9 cellular contexts compared by ENCODE assay signal in the genomic region with DNA sequence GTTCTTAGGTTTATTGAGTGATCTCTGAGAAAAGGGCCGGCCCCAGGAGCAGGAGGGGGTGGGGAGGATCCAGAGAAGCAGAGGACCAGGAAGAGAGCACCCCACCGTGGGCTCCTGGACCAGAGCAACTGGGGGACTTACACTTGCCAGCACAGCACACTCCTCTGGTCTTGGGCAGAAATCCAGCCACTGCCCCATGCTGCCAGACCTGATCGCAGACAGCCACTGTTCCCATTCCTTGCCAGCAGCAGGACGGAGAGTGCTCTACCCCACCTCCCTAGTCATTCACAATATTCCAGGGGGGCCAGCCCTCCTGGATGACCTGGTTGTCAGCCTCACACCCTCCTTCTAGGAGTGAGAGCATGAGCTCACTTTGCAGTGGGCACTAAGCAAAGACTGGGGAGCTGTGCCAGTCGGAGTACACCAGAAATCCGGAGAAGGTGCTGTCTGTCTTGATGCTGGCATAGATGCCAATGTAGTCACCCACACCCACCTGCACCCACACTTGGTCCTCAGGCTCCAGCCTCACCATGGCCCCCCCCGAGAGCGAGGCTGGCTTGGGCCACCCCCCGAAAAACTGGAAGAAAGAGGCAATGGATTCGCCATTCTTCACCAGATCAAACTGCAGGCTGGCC. TPM values are rescaled to one million over a fixed set of nuclear protein-coding genes. Genes with fewer than 3 reads are reported as not detected.
A peak's percentile ranks its signal among the peaks of the same experiment; 100 is the strongest.
DNase-seq lines count a peak whose midpoint lies in the region; ATAC-seq and TF ChIP-seq lines count a peak whose summit lies in the region.
"Had no signal": no experiment of that assay in that cellular context is flagged by ENCODE, and none has a peak within 500 bp of the region (broad histone marks: within the 10 kb centered on the region; RNA-seq: fewer than 3 reads in every experiment).

No MANE protein-coding gene starts in this region.

- POLR2A ChIA-PET in MCF 10A (lab: Yijun Ruan, JAX): interaction anchor here (1.1 kb wide), 1 partner anchor 29 kb away, joined by 5 read pairs; no protein-coding TSS in a partner anchor

- WGBS in endodermal cell (ENCODE audit: insufficient coverage in 1 of 2, insufficient read length in 1 of 2), 2 experiments: 57 to 81% methylated on average over 2 to 10 of the region's 10 CpGs

- no peak for DNase-seq in breast epithelium (ENCODE audit: low spot score in 2 of 2)
- DNase-seq in MCF 10A (ENCODE audit: unreplicated experiment): no peak
- DNase-seq in endodermal cell: peak; percentile 63
- DNase-seq in uterus: no peak
- DNase-seq in SKM-1 (lab: John Stamatoyannopoulos, UW; ENCODE audit: unreplicated experiment): no peak
- no peak for DNase-seq in SHP77 treated with DMSO at 0.1 percent for 48 hours (lab: John Stamatoyannopoulos, UW)

- peak overlapping the region in 1 of 2 donors; percentile 93 for H3K27ac ChIP-seq in breast epithelium
- H3K27ac ChIP-seq in endodermal cell (ENCODE audit: low read depth, low read length): no peak overlapping the region
- peak overlapping the region; percentile 16 for H3K27ac ChIP-seq in muscle layer of duodenum (ENCODE audit: low read length)
- peak overlapping the region; percentile 83 to 95 for H3K27ac ChIP-seq in uterus

- H3K27ac Mint-ChIP-seq in MCF 10A (ENCODE audit: low read depth, unreplicated experiment) (no peak overlapping the region), endodermal cell (no peak overlapping the region)

- H3K9ac ChIP-seq in endodermal cell (ENCODE audit: extremely low read depth, low read length, poor library complexity, severe bottlenecking): no peak overlapping the region

- H3K36me3 ChIP-seq in breast epithelium (no peaks in the 10 kb centered on the region), endodermal cell (ENCODE audit: control insufficient read depth, insufficient read depth, low read length) (peaks cover 8% of the 10 kb centered on the region), muscle layer of duodenum (ENCODE audit: control insufficient read depth in 1 of 2, insufficient read depth in 2 of 2, low read length in 2 of 2) (no peaks in the 10 kb centered on the region), uterus (no peaks in the 10 kb centered on the region)

- intact Hi-C loops in breast epithelium (cut with DNase I; ENCODE audit: low total_unique reads): loop anchor here (1.0 kb wide), 1 partner anchor 21 kb away; no protein-coding TSS in a partner anchor
- intact Hi-C loops in MCF 10A (cut with micrococcal nuclease): no loop called here
- intact Hi-C loops in uterus (cut with DNase I; ENCODE audit: low total_unique reads): loop anchor here (10.0 kb wide), 1 partner anchor 244 kb away; a partner anchor contains a TSS

- no peak for TF ChIP-seq CTCF in breast epithelium (IDR thresholded peaks at IDR 0.05)
- TF ChIP-seq CTCF in MCF 10A (IDR thresholded peaks at IDR 0.05; ENCODE audit: unreplicated experiment): no peak
- TF ChIP-seq CTCF in endodermal cell (conservative IDR thresholded peaks at IDR 0.05): no peak
- no peak for TF ChIP-seq CTCF in uterus (IDR thresholded peaks at IDR 0.05)

- peaks cover 0 to 2% of the 10 kb centered on the region in 2 donors for H3K27me3 ChIP-seq in breast epithelium
- H3K27me3 ChIP-seq in endodermal cell (ENCODE audit: control insufficient read depth, insufficient read depth, low read length, poor library complexity, severe bottlenecking): peaks cover 51% of the 10 kb centered on the region
- H3K27me3 ChIP-seq in muscle layer of duodenum (ENCODE audit: low read depth, low read length): no peaks in the 10 kb centered on the region
- no peaks in the 10 kb centered on the region for H3K27me3 ChIP-seq in uterus

- H3K4me3 ChIP-seq in breast epithelium (peak overlapping the region; percentile 64 to 87 (median 81)), endodermal cell (ENCODE audit: low read length) (no peak overlapping the region), muscle layer of duodenum (ENCODE audit: low read depth in 1 of 2, low read length in 2 of 2) (peak overlapping the region; percentile 26 to 67), uterus (peak overlapping the region; percentile 49 to 63)

- peaks cover 31% of the 10 kb centered on the region for H3K4me1 Mint-ChIP-seq in MCF 10A (ENCODE audit: insufficient read depth, unreplicated experiment)
- peaks cover 19% of the 10 kb centered on the region for H3K4me1 Mint-ChIP-seq in endodermal cell

- peaks cover 11% of the 10 kb centered on the region for H3K27me3 Mint-ChIP-seq in MCF 10A (ENCODE audit: insufficient read depth, unreplicated experiment)
- H3K27me3 Mint-ChIP-seq in endodermal cell (ENCODE audit: insufficient read depth): peaks cover 52% of the 10 kb centered on the region

- CTCF ChIA-PET in MCF 10A (lab: Yijun Ruan, JAX): interaction anchor here (0.5 to 5.9 kb wide), 19 partner anchors 9 to 1961 kb away, joined by 3 to 49 read pairs (median 4); partner anchors contain the start of gene USP2

- no peaks in the 10 kb centered on the region for H3K9me3 ChIP-seq in breast epithelium
- no peaks in the 10 kb centered on the region for H3K9me3 ChIP-seq in endodermal cell (ENCODE audit: control insufficient read depth, low read length)
- no peaks in the 10 kb centered on the region for H3K9me3 ChIP-seq in muscle layer of duodenum (ENCODE audit: control insufficient read depth in 1 of 2, low read length in 2 of 2)
- no peaks in the 10 kb centered on the region for H3K9me3 ChIP-seq in uterus

- H3K36me3 Mint-ChIP-seq in MCF 10A (ENCODE audit: insufficient read depth, unreplicated experiment) (peaks cover 8% of the 10 kb centered on the region), endodermal cell (ENCODE audit: low read depth) (peaks cover 5% of the 10 kb centered on the region)

- peaks cover 8 to 16% of the 10 kb centered on the region in 2 donors for H3K4me1 ChIP-seq in breast epithelium
- H3K4me1 ChIP-seq in endodermal cell (ENCODE audit: control insufficient read depth, insufficient read depth, low read length): peaks cover 16% of the 10 kb centered on the region
- H3K4me1 ChIP-seq in muscle layer of duodenum (ENCODE audit: control insufficient read depth in 1 of 2, insufficient read depth in 2 of 2, low read length in 2 of 2): peaks cover 12 to 66% of the 10 kb centered on the region in 2 donors
- peaks cover 0 to 21% of the 10 kb centered on the region in 2 donors for H3K4me1 ChIP-seq in uterus

- TF ChIP-seq POLR2A in breast epithelium (IDR thresholded peaks at IDR 0.05) (no peak), uterus (IDR thresholded peaks at IDR 0.05) (no peak)

- H3K9me3 Mint-ChIP-seq in MCF 10A (ENCODE audit: unreplicated experiment) (no peaks in the 10 kb centered on the region), endodermal cell (no peaks in the 10 kb centered on the region)

- H3K4me3 Mint-ChIP-seq in MCF 10A (ENCODE audit: unreplicated experiment) (no peak overlapping the region), endodermal cell (peak overlapping the region; percentile 83)

- BruUV-seq in MCF 10A (replicated peaks; lab: Mats Ljungman, UMichigan): no TSS peak

- no peak for ATAC-seq in GM21576 (IDR thresholded peaks at IDR 0.05; ENCODE audit: unreplicated experiment)

RNA-seq across cellular contexts. Expression of gene C1QTNF5, which starts 1.6 kb away (rescaled TPM):
- total RNA-seq in breast epithelium (10 to 100 TPM; 14.3 to 55.0 (median 38.0) TPM), MCF 10A (2022) (not detected in 2 replicates), endodermal cell (under 1 TPM; 0.62 to 0.66 TPM), uterus (10 to 100 TPM in 3 of 4 donors, 1 to 10 TPM in 1; 6.5 to 40.2 (median 35.7) TPM)
- polyA plus RNA-seq in endodermal cell (2013, experiment 1 of 2): 5.5 TPM
- 4.8 TPM for polyA plus RNA-seq in endodermal cell (2013, experiment 2 of 2)

RNA-seq across cellular contexts. Expression of gene RNF26, which starts 4.7 kb away (rescaled TPM):
- total RNA-seq in breast epithelium: 10 to 100 TPM in 1 of 3 donors, 1 to 10 TPM in 2; 8.8 to 11.2 (median 9.7) TPM
- 19.2 and 20.9 TPM in 2 replicates for total RNA-seq in MCF 10A (2022)
- 10 to 100 TPM; 51.8 to 76.3 TPM for total RNA-seq in endodermal cell
- polyA plus RNA-seq in endodermal cell (2013, experiment 1 of 2): 65.6 TPM
- polyA plus RNA-seq in endodermal cell (2013, experiment 2 of 2): 64.4 TPM
- 10 to 100 TPM in 1 of 4 donors, 1 to 10 TPM in 3; 3.3 to 23.1 (median 6.8) TPM for total RNA-seq in uterus

RNA-seq across cellular contexts. Expression of gene MFRP, which starts 7.4 kb away (rescaled TPM):
- total RNA-seq in breast epithelium: under 1 TPM in 1 of 3 donors, not detected in 2; 0.16 TPM
- total RNA-seq in MCF 10A (2022): not detected in 2 replicates
- total RNA-seq in endodermal cell: not detected
- not detected for polyA plus RNA-seq in endodermal cell (2013, experiment 1 of 2)
- not detected for polyA plus RNA-seq in endodermal cell (2013, experiment 2 of 2)
- total RNA-seq in uterus: under 1 TPM in 2 of 4 donors, not detected in 2; 0.07 to 0.26 TPM
- total RNA-seq: HT1080 had no signal

RNA-seq across cellular contexts. Expression of gene MCAM, which starts 22.1 kb away (rescaled TPM):
- total RNA-seq in breast epithelium (1,000 to 10,000 TPM in 1 of 3 donors, 100 to 1,000 TPM in 2; 170 to 1,725 (median 408) TPM), MCF 10A (2022) (3.5 TPM in 2 replicates), endodermal cell (10 to 100 TPM; 21.9 to 28.3 TPM), uterus (100 to 1,000 TPM; 228 to 564 (median 354) TPM)
- polyA plus RNA-seq in endodermal cell (2013, experiment 1 of 2): 18.9 TPM
- polyA plus RNA-seq in endodermal cell (2013, experiment 2 of 2): 19.8 TPM

RNA-seq across cellular contexts. Expression of gene USP2, which starts 42.4 kb away (rescaled TPM):
- 1 to 10 TPM in 2 of 3 donors, under 1 TPM in 1; 0.48 to 3.8 (median 2.0) TPM for total RNA-seq in breast epithelium
- total RNA-seq in MCF 10A (2022): 0.14 and 0.54 TPM in 2 replicates
- total RNA-seq in endodermal cell: 10 to 100 TPM; 17.8 to 21.1 TPM
- 5.7 TPM for polyA plus RNA-seq in endodermal cell (2013, experiment 1 of 2)
- polyA plus RNA-seq in endodermal cell (2013, experiment 2 of 2): 7.9 TPM
- total RNA-seq in uterus: 10 to 100 TPM in 1 of 4 donors, 1 to 10 TPM in 1, under 1 TPM in 1, not detected in 1; 0.29 to 28.2 (median 2.1) TPM
